3 cellular contexts compared by ENCODE assay signal in the genomic region with DNA sequence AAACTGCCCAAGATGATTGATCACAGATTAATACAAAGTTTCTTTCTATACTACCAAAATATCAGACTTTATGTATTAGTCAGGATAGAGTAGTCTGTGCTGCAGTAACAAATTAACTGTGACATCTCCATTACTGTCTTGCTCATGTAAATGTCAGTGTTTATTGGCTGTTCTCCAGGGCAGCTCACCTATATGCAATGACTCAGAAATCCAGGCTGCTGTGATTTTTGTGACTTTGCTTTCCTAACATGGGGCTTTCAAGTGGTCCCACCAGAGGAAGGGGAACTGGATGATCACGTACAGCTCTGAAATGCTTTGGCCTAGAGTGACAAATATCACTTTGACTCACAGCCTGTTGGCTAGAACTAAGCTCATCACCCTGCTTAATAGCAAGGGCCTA.
A peak's percentile ranks its signal among the peaks of the same experiment; 100 is the strongest.
TF ChIP-seq lines count a peak whose summit lies in the region.

No MANE protein-coding gene starts in this region.

TF ChIP-seq in HepG2, 621 proteins besides CTCF, POLR2A, EP300 and RAD21:
- no peak for TF ChIP-seq ZNF766 (CRISPR knock-in tag; IDR thresholded peaks at IDR 0.05; ENCODE audit: borderline replicate concordance)
- peak; percentile 95 for TF ChIP-seq ZNF12 (CRISPR knock-in tag; IDR thresholded peaks at IDR 0.05)

TF ChIP-seq in HEK293, 187 proteins besides CTCF, POLR2A, EP300 and RAD21:
- TF ChIP-seq ZNF2 (tag by site-specific recombination; IDR thresholded peaks at IDR 0.05) (no peak), ZNF626 (tag by site-specific recombination; IDR thresholded peaks at IDR 0.05) (no peak), SETDB1 (IDR thresholded peaks at IDR 0.05; ENCODE audit: insufficient read length, low read length) (peak; percentile 63), ZBTB48 (tag by site-specific recombination; IDR thresholded peaks at IDR 0.05) (no peak), OSR2 (tag by site-specific recombination; IDR thresholded peaks at IDR 0.05) (no peak), ZNF248 (tag by site-specific recombination; IDR thresholded peaks at IDR 0.05) (no peak)
- TF ChIP-seq, protein P1, sequence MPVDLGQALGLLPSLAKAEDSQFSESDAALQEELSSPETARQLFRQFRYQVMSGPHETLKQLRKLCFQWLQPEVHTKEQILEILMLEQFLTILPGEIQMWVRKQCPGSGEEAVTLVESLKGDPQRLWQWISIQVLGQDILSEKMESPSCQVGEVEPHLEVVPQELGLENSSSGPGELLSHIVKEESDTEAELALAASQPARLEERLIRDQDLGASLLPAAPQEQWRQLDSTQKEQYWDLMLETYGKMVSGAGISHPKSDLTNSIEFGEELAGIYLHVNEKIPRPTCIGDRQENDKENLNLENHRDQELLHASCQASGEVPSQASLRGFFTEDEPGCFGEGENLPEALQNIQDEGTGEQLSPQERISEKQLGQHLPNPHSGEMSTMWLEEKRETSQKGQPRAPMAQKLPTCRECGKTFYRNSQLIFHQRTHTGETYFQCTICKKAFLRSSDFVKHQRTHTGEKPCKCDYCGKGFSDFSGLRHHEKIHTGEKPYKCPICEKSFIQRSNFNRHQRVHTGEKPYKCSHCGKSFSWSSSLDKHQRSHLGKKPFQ (tag by site-specific recombination; IDR thresholded peaks at IDR 0.05), result no peak
- TF ChIP-seq, protein P2, sequence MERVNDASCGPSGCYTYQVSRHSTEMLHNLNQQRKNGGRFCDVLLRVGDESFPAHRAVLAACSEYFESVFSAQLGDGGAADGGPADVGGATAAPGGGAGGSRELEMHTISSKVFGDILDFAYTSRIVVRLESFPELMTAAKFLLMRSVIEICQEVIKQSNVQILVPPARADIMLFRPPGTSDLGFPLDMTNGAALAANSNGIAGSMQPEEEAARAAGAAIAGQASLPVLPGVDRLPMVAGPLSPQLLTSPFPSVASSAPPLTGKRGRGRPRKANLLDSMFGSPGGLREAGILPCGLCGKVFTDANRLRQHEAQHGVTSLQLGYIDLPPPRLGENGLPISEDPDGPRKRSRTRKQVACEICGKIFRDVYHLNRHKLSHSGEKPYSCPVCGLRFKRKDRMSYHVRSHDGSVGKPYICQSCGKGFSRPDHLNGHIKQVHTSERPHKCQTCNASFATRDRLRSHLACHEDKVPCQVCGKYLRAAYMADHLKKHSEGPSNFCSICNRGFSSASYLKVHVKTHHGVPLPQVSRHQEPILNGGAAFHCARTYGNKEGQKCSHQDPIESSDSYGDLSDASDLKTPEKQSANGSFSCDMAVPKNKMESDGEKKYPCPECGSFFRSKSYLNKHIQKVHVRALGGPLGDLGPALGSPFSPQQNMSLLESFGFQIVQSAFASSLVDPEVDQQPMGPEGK (tag by site-specific recombination; IDR thresholded peaks at IDR 0.05), result no peak

TF ChIP-seq in K562, 482 proteins besides CTCF, POLR2A, EP300 and RAD21:
- TF ChIP-seq SAP30 (IDR thresholded peaks at IDR 0.05; ENCODE audit: borderline replicate concordance, insufficient read depth, low read depth, low read length, poor library complexity, severe bottlenecking) (no peak), ATF6 (CRISPR knock-in tag; IDR thresholded peaks at IDR 0.05) (no peak), FOXK2 (conservative IDR thresholded peaks at IDR 0.05 in 1 of 2, IDR thresholded peaks at IDR 0.05 in 1 of 2; ENCODE audit: low read depth in 2 of 2) (no peak), RFX5 (IDR thresholded peaks at IDR 0.05; ENCODE audit: low read depth, low read length) (no peak), ZNF408 (CRISPR knock-in tag; IDR thresholded peaks at IDR 0.05; ENCODE audit: low read depth) (no peak), ZNF318 (IDR thresholded peaks at IDR 0.05; ENCODE audit: borderline replicate concordance in 1 of 2, low read depth in 1 of 2) (no peak), ZKSCAN3 (CRISPR knock-in tag; IDR thresholded peaks at IDR 0.05) (no peak), ZNF12 (CRISPR knock-in tag; IDR thresholded peaks at IDR 0.05) (peak; percentile 89; the same call in 1 of the 2 replicates), HINFP (tag; conservative IDR thresholded peaks at IDR 0.05; ENCODE audit: low read depth) (no peak), FOSL1 (tag; conservative IDR thresholded peaks at IDR 0.05) (0 out of 2 replicates have a peak, but pooled peaks have one; percentile 19), NFIC (IDR thresholded peaks at IDR 0.05) (peak; percentile 34), PTTG1 (tag; IDR thresholded peaks at IDR 0.05; ENCODE audit: low read depth) (no peak), MEIS2 (IDR thresholded peaks at IDR 0.05; ENCODE audit: partially characterized antibody) (peak; percentile 11), KDM1A (IDR thresholded peaks at IDR 0.05) (peak; percentile 77 to 83), ZFP1 (CRISPR knock-in tag; IDR thresholded peaks at IDR 0.05) (no peak), MTA1 (IDR thresholded peaks at IDR 0.05; ENCODE audit: borderline replicate concordance) (no peak), MCM2 (IDR thresholded peaks at IDR 0.05; ENCODE audit: low read depth) (no peak), SLC30A9 (CRISPR knock-in tag; IDR thresholded peaks at IDR 0.05) (no peak), GTF2F1 (IDR thresholded peaks at IDR 0.05; ENCODE audit: low read depth, low read length) (no peak), TCF3 (CRISPR knock-in tag; IDR thresholded peaks at IDR 0.05) (no peak)
- TF ChIP-seq, protein P3, sequence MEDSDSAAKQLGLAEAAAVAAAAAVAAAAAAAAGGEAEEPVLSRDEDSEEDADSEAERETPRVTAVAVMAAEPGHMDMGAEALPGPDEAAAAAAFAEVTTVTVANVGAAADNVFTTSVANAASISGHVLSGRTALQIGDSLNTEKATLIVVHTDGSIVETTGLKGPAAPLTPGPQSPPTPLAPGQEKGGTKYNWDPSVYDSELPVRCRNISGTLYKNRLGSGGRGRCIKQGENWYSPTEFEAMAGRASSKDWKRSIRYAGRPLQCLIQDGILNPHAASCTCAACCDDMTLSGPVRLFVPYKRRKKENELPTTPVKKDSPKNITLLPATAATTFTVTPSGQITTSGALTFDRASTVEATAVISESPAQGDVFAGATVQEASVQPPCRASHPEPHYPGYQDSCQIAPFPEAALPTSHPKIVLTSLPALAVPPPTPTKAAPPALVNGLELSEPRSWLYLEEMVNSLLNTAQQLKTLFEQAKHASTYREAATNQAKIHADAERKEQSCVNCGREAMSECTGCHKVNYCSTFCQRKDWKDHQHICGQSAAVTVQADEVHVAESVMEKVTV (CRISPR knock-in tag; IDR thresholded peaks at IDR 0.05), result no peak
